16 cellular contexts compared by ENCODE assay signal in the genomic region with DNA sequence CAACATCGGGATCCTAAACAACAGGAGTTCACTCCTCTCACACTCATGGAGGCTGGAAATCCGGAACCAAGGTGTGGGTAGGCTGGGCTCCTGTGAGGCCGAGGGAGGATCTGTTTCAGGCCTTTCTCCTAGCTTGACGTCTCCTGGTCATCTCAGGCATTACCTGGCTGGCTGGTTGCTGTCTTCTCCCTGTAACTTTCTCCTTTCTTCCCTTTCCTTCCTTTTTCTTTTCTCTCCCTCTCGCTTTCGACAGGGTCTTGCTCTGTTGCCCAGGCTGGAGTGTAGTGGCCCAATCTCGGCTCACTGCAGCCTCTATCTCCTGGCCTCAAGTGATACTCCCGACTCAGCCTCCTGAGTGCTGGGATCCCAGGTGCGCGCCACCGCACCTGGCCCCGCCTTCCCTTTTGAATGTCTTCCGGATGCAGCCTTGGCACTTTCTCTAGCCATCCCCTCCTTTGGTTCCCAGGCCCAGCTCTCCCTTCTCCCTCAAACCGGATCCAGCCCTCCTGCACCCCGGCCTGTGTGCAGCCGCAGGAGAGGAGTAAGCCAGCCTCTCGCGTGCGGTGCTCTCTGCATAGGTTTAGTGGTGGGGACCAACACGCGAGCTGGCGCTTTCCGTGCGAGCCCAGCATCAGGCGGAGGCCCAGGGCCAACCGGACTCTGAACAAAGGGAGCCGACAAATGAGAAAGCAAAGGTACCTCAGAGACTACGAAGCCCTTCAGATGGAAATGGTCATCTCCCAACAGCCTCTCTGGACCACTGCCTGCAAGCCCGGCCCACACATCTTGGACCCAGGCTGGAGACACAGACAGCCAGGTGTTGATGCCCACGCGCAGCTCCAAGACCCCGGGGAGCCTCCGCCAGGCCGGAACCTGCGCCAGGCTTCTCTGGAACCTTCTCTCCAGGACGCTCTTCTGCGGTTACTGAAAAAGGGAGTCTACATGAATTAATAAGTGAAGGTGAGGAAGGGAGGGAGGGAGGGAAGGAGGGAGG. TPM values are rescaled to one million over a fixed set of nuclear protein-coding genes. Genes with fewer than 3 reads are reported as not detected.
A peak's percentile ranks its signal among the peaks of the same experiment; 100 is the strongest.
DNase-seq lines count a peak whose midpoint lies in the region; ATAC-seq and TF ChIP-seq lines count a peak whose summit lies in the region.
"Had no signal": no experiment of that assay in that cellular context is flagged by ENCODE, and none has a peak within 500 bp of the region (broad histone marks: within the 10 kb centered on the region; RNA-seq: fewer than 3 reads in every experiment).

No MANE protein-coding gene starts in this region.

- H3K27me3 ChIP-seq in H7 (ENCODE audit: control insufficient read depth, insufficient read depth, low read length), result no peaks in the 10 kb centered on the region
- no peaks in the 10 kb centered on the region for H3K27me3 ChIP-seq in GM23248 (replicated peaks; ENCODE audit: insufficient read depth)
- H3K27me3 ChIP-seq: left lung had no signal

- no peaks in the 10 kb centered on the region for H3K9me3 Mint-ChIP-seq in activated CD4-positive, alpha-beta memory T cell treated with anti-CD3 and anti-CD28 coated beads, Interleukin-2, amount 10 ng/mL, durations not matched to agents 7 days and 5 days
- H3K9me3 Mint-ChIP-seq in activated CD4-positive, alpha-beta memory T cell treated with anti-CD3 and anti-CD28 coated beads for 36 hours, result no peaks in the 10 kb centered on the region
- no peaks in the 10 kb centered on the region for H3K9me3 Mint-ChIP-seq in effector memory CD8-positive, alpha-beta T cell
- no peaks in the 10 kb centered on the region for H3K9me3 Mint-ChIP-seq in neural crest cell
- H3K9me3 Mint-ChIP-seq: activated T-cell treated with anti-CD3 and anti-CD28 coated beads, Interleukin-2, amount 50 U/mL, for 72 hours; stimulated activated naive CD8-positive, alpha-beta T cell treated with anti-CD3 and anti-CD28 coated beads, Interleukin-15, Interleukin-2, amounts not matched to agents 100 ng/mL and 50 ng/mL, for 24 hours had no signal

- POLR2A ChIA-PET in activated CD4-positive, alpha-beta memory T cell treated with anti-CD3 and anti-CD28 coated beads, Interleukin-2, amount 10 ng/mL, durations not matched to agents 7 days and 5 days (lab: Charles Lee), result interaction anchor here (1.3 kb wide), 1 partner anchor 98 kb away, joined by 4 read pairs; a partner anchor contains a TSS
- POLR2A ChIA-PET in activated CD4-positive, alpha-beta memory T cell treated with anti-CD3 and anti-CD28 coated beads for 36 hours (lab: Charles Lee), result no interaction called here

- no peak for ATAC-seq in effector memory CD8-positive, alpha-beta T cell (replicated peaks)
- no peak for ATAC-seq in HG03175 (IDR thresholded peaks at IDR 0.05; ENCODE audit: unreplicated experiment)
- ATAC-seq: activated T-cell treated with anti-CD3 and anti-CD28 coated beads, Interleukin-2, amount 50 U/mL, for 72 hours; left lung had no signal

- no peaks in the 10 kb centered on the region for H3K79me2 ChIP-seq in GM23248 (ENCODE audit: insufficient read depth)

- intact Hi-C loops in activated CD4-positive, alpha-beta memory T cell treated with anti-CD3 and anti-CD28 coated beads for 36 hours (cut with micrococcal nuclease), result no loop called here

- 92 to 95% methylated on average over 36 to 37 of the region's 37 CpGs for WGBS in GM23248 (ENCODE audit: low coverage in 1 of 2, low lambda C conversion rate in 2 of 2, missing lambda C conversion rate in 2 of 2), 2 experiments

- H3K4me1 ChIP-seq in GM23248 (ENCODE audit: insufficient read depth), result peaks cover 37% of the 10 kb centered on the region

- H3K9ac ChIP-seq in GM23248, result no peak overlapping the region
- H3K9ac ChIP-seq: KMS-11 had no signal

- H3K36me3 Mint-ChIP-seq in activated CD4-positive, alpha-beta memory T cell treated with anti-CD3 and anti-CD28 coated beads, Interleukin-2, amount 10 ng/mL, durations not matched to agents 7 days and 5 days (ENCODE audit: low read depth), result no peaks in the 10 kb centered on the region
- H3K36me3 Mint-ChIP-seq in activated CD4-positive, alpha-beta memory T cell treated with anti-CD3 and anti-CD28 coated beads for 36 hours, result no peaks in the 10 kb centered on the region
- peaks cover 5% of the 10 kb centered on the region for H3K36me3 Mint-ChIP-seq in effector memory CD8-positive, alpha-beta T cell (ENCODE audit: insufficient read depth)
- H3K36me3 Mint-ChIP-seq in neural crest cell (ENCODE audit: low read depth), result no peaks in the 10 kb centered on the region

- H3K27ac ChIP-seq in GM23248, result no peak overlapping the region
- H3K27ac ChIP-seq: KMS-11, left lung had no signal

- H3K4me3 ChIP-seq in H7 (ENCODE audit: insufficient read depth, low read depth, low read length) (no peak overlapping the region), GM23248 (no peak overlapping the region)
- H3K4me3 ChIP-seq: left lung had no signal

- in situ Hi-C loops in GM23248 (cut with MboI), result no loop called here

- no peak for TF ChIP-seq CTCF in neural crest cell (conservative IDR thresholded peaks at IDR 0.05)

- H3K4me2 ChIP-seq in GM23248 (ENCODE audit: unreplicated experiment), result no peak overlapping the region
- H3K4me2 ChIP-seq: KMS-11 had no signal

- no peaks in the 10 kb centered on the region for H3K9me2 ChIP-seq in GM23248 (ENCODE audit: insufficient read depth)

- peak overlapping the region; percentile 62 for H3K27ac Mint-ChIP-seq in activated CD4-positive, alpha-beta memory T cell treated with anti-CD3 and anti-CD28 coated beads, Interleukin-2, amount 10 ng/mL, durations not matched to agents 7 days and 5 days
- H3K27ac Mint-ChIP-seq in activated CD4-positive, alpha-beta memory T cell treated with anti-CD3 and anti-CD28 coated beads for 36 hours, result no peak overlapping the region
- no peak overlapping the region for H3K27ac Mint-ChIP-seq in effector memory CD8-positive, alpha-beta T cell
- peak overlapping the region; percentile 78 for H3K27ac Mint-ChIP-seq in neural crest cell (ENCODE audit: unreplicated experiment)
- H3K27ac Mint-ChIP-seq: activated T-cell treated with anti-CD3 and anti-CD28 coated beads, Interleukin-2, amount 50 U/mL, for 72 hours; stimulated activated naive CD8-positive, alpha-beta T cell treated with anti-CD3 and anti-CD28 coated beads, Interleukin-15, Interleukin-2, amounts not matched to agents 100 ng/mL and 50 ng/mL, for 24 hours had no signal

- DNase-seq in activated CD4-positive, alpha-beta memory T cell treated with anti-CD3 and anti-CD28 coated beads, Interleukin-2, amount 10 ng/mL, durations not matched to agents 7 days and 5 days, result no peak
- no peak for DNase-seq in activated CD4-positive, alpha-beta memory T cell treated with anti-CD3 and anti-CD28 coated beads for 36 hours
- DNase-seq in H7 (peak; percentile 43), neural crest cell (ENCODE audit: low read depth, low spot score) (no peak), GM23248 (no peak), NOMO-1 (lab: John Stamatoyannopoulos, UW; ENCODE audit: unreplicated experiment in 2 of 2) (no peak)
- no peak for DNase-seq in effector memory CD8-positive, alpha-beta T cell
- DNase-seq: activated T-cell treated with anti-CD3 and anti-CD28 coated beads, Interleukin-2, amount 50 U/mL, for 72 hours; anterior cingulate cortex; foreskin melanocyte; SHP77; T-helper 9 cell had no signal

- H3K9me3 ChIP-seq in GM23248 (ENCODE audit: low read depth), result no peaks in the 10 kb centered on the region
- H3K9me3 ChIP-seq: left lung had no signal

- H3K4me3 Mint-ChIP-seq in activated CD4-positive, alpha-beta memory T cell treated with anti-CD3 and anti-CD28 coated beads, Interleukin-2, amount 10 ng/mL, durations not matched to agents 7 days and 5 days, result no peak overlapping the region
- H3K4me3 Mint-ChIP-seq in activated CD4-positive, alpha-beta memory T cell treated with anti-CD3 and anti-CD28 coated beads for 36 hours, result no peak overlapping the region
- peak overlapping the region; percentile 38 to 50 for H3K4me3 Mint-ChIP-seq in effector memory CD8-positive, alpha-beta T cell
- peak overlapping the region; percentile 69 for H3K4me3 Mint-ChIP-seq in neural crest cell
- H3K4me3 Mint-ChIP-seq: stimulated activated naive CD8-positive, alpha-beta T cell treated with anti-CD3 and anti-CD28 coated beads, Interleukin-15, Interleukin-2, amounts not matched to agents 100 ng/mL and 50 ng/mL, for 24 hours had no signal

- H4K20me1 ChIP-seq in GM23248 (ENCODE audit: insufficient read depth), result no peaks in the 10 kb centered on the region

- peaks cover 27% of the 10 kb centered on the region for H3F3A ChIP-seq in GM23248 (ENCODE audit: insufficient read depth)

- H3K4me1 Mint-ChIP-seq in activated CD4-positive, alpha-beta memory T cell treated with anti-CD3 and anti-CD28 coated beads, Interleukin-2, amount 10 ng/mL, durations not matched to agents 7 days and 5 days, result peaks cover 26% of the 10 kb centered on the region
- peaks cover 14% of the 10 kb centered on the region for H3K4me1 Mint-ChIP-seq in activated CD4-positive, alpha-beta memory T cell treated with anti-CD3 and anti-CD28 coated beads for 36 hours (ENCODE audit: low read depth)
- H3K4me1 Mint-ChIP-seq in effector memory CD8-positive, alpha-beta T cell (ENCODE audit: low read depth in 2 of 2), result peaks cover 16 to 17% of the 10 kb centered on the region in 2 donors
- peaks cover 22% of the 10 kb centered on the region for H3K4me1 Mint-ChIP-seq in neural crest cell

- CTCF ChIA-PET in activated CD4-positive, alpha-beta memory T cell treated with anti-CD3 and anti-CD28 coated beads, Interleukin-2, amount 10 ng/mL, durations not matched to agents 7 days and 5 days (lab: Charles Lee), result no interaction called here
- CTCF ChIA-PET in activated CD4-positive, alpha-beta memory T cell treated with anti-CD3 and anti-CD28 coated beads for 36 hours (lab: Charles Lee), result no interaction called here

- H2AFZ ChIP-seq in GM23248, result no peak overlapping the region

- peaks cover 11% of the 10 kb centered on the region for H3K27me3 Mint-ChIP-seq in activated CD4-positive, alpha-beta memory T cell treated with anti-CD3 and anti-CD28 coated beads, Interleukin-2, amount 10 ng/mL, durations not matched to agents 7 days and 5 days
- peaks cover 16% of the 10 kb centered on the region for H3K27me3 Mint-ChIP-seq in activated CD4-positive, alpha-beta memory T cell treated with anti-CD3 and anti-CD28 coated beads for 36 hours
- peaks cover 15 to 19% of the 10 kb centered on the region in 2 donors for H3K27me3 Mint-ChIP-seq in effector memory CD8-positive, alpha-beta T cell
- peaks cover 22% of the 10 kb centered on the region for H3K27me3 Mint-ChIP-seq in neural crest cell (ENCODE audit: low read depth)

- H3K36me3 ChIP-seq in H7 (replicated peaks; ENCODE audit: control insufficient read depth, insufficient read depth, low read length) (no peaks in the 10 kb centered on the region), GM23248 (ENCODE audit: low read depth) (no peaks in the 10 kb centered on the region)
- H3K36me3 ChIP-seq: left lung had no signal

RNA-seq across cellular contexts. Expression of a gene that starts 16.3 kb away (rescaled TPM):
- 10 to 100 TPM; 11.2 to 11.8 TPM for total RNA-seq in activated CD4-positive, alpha-beta memory T cell treated with anti-CD3 and anti-CD28 coated beads, Interleukin-2, amount 10 ng/mL, durations not matched to agents 7 days and 5 days
- 1 to 10 TPM; 4.0 to 6.8 TPM for total RNA-seq in activated CD4-positive, alpha-beta memory T cell treated with anti-CD3 and anti-CD28 coated beads for 36 hours
- 6.2 and 8.6 TPM in 2 replicates for total RNA-seq in H7 (2014; rRNA removed; shearing (Covaris generic))
- total RNA-seq in neural crest cell, result 22.9 and 26.2 TPM in 2 replicates
- 23.0 and 28.5 TPM in 2 replicates for total RNA-seq in GM23248 (2014; rRNA removed; shearing (Covaris generic))
- polyA plus RNA-seq in GM23248 (2016; fragmentation: Nextera tagmentation; extraction: Ambion mirVana), result 10.6 and 11.8 TPM in 2 replicates

Comparison
In these comparisons a context has a peak if more than half of its experiments do, and no peak if none do; other contexts are left out.
1. H3K27ac Mint-ChIP-seq: peak in activated CD4-positive, alpha-beta memory T cell treated with anti-CD3 and anti-CD28 coated beads, Interleukin-2, amount 10 ng/mL, durations not matched to agents 7 days and 5 days (single experiment) and neural crest cell (single experiment); none in activated CD4-positive, alpha-beta memory T cell treated with anti-CD3 and anti-CD28 coated beads for 36 hours (single experiment) and effector memory CD8-positive, alpha-beta T cell (0 of 2).
2. H3K4me3 Mint-ChIP-seq: peak in effector memory CD8-positive, alpha-beta T cell (2 of 2) and neural crest cell (single experiment); none in activated CD4-positive, alpha-beta memory T cell treated with anti-CD3 and anti-CD28 coated beads, Interleukin-2, amount 10 ng/mL, durations not matched to agents 7 days and 5 days (single experiment) and activated CD4-positive, alpha-beta memory T cell treated with anti-CD3 and anti-CD28 coated beads for 36 hours (single experiment).